Comparison of ENCODE assay signal across 13 cellular contexts in genomic region chr1:108681701-108682100, GRCh38. TPM values are rescaled to one million over a fixed set of nuclear protein-coding genes. Genes with fewer than 3 reads are reported as not detected.
"Had no signal": no experiment of that assay in that cellular context is flagged by ENCODE, and none has a peak within 500 bp of the region (broad histone marks: within the 10 kb centered on the region; RNA-seq: fewer than 3 reads in every experiment).

No MANE protein-coding gene starts in this region.

RNA-seq across cellular contexts. Expression of gene FNDC7, which starts 31.0 kb away (rescaled TPM):
- total RNA-seq: activated CD8-positive, alpha-beta T cell treated with anti-CD3 and anti-CD28 coated beads, Interleukin-2, amount 10 ng/mL, durations not matched to agents 7 days and 5 days; activated T-helper 1 cell treated with anti-CD3 and anti-CD28 coated beads, Interleukin-12 subunit alpha, Interleukin-12 subunit beta, Interleukin-2, Interleukin-4 antibody, amounts not matched to agents 30 ng/mL and 10 ng/mL and 1 ng/mL, durations not matched to agents 14 hours and 24 hours and 36 hours; aorta; epithelial cell of proximal tubule; kidney epithelial cell; left ventricle myocardium inferior; lung microvascular endothelial cell; right atrium auricular region; thoracic aorta; upper lobe of right lung had no signal
- polyA plus RNA-seq: heart right ventricle, immature natural killer cell, ovary had no signal
